Comparison of ENCODE assay signal across 38 cellular contexts in genomic region chr4:151259752-151260151, GRCh38. TPM values are rescaled to one million over a fixed set of nuclear protein-coding genes. Genes with fewer than 3 reads are reported as not detected.
"Had no signal": no experiment of that assay in that cellular context is flagged by ENCODE, and none has a peak within 500 bp of the region (broad histone marks: within the 10 kb centered on the region; RNA-seq: fewer than 3 reads in every experiment).

No MANE protein-coding gene starts in this region.

- H3K27me3 ChIP-seq: MG63 had no signal

- H3K4me2 ChIP-seq: KMS-11 had no signal

- DNase-seq: Karpas-422, Kasumi-1, MG63, MM.1S, MV-4-11, NCI-H1048, NCI-H1092, NCI-H1092 treated with DMSO at 0.1 percent for 48 hours, NCI-H1105, NCI-H1105 treated with DMSO at 0.1 percent for 48 hours, NCI-H1417, NCI-H1417 treated with DMSO at 0.1 percent for 48 hours, NCI-H1436, NCI-H1436 treated with DMSO at 0.1 percent for 48 hours, NCI-H146, NCI-H1694, NCI-H1694 treated with DMSO at 0.1 percent for 48 hours, NCI-H187, NCI-H187 treated with DMSO at 0.1 percent for 48 hours, NCI-H1930, NCI-H2029, NCI-H2029 treated with DMSO at 0.1 percent for 48 hours, NCI-H2081, NCI-H2081 treated with DMSO at 0.1 percent for 48 hours, NCI-H2107, NCI-H2171, NCI-H2171 treated with DMSO at 0.1 percent for 48 hours, NCI-H2227 treated with DMSO at 0.1 percent for 48 hours, NCI-H226, NCI-H345, NCI-H446, NCI-H446 treated with DMSO at 0.1 percent for 48 hours, NCI-H510A had no signal

- H3K27ac ChIP-seq: KMS-11 had no signal

- H3K9me3 ChIP-seq: MG63 had no signal

- H3K9ac ChIP-seq: KMS-11 had no signal

- H3K36me3 ChIP-seq: MG63 had no signal

- H3K4me3 ChIP-seq: MG63 had no signal

RNA-seq across cellular contexts. Expression of gene PRSS48, which starts 17.2 kb away (rescaled TPM):
- total RNA-seq: LHCN-M2, M059J, MCF 10A, NCI-H460 had no signal
